ENCODE assay signal across 19 cellular contexts in the genomic region with DNA sequence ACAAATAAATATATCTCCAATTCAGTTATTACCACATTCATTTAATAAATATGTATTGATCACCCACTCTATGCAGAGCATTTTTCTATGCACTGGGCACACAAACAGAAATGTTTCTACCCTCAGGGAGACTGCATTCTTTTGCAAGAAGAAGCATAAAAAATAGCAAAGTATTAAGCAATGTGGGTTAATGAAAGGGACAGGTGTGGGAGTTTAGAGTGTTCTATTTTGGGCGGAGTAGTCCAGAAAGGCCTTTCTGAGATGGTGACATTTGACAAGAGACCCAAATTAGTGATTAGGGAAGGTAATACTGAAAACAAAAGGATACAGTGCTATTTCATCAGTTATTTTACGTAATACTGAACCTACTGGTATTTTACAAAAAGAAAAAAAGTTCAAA.
DNase-seq lines count a peak whose midpoint lies in the region; ATAC-seq and TF ChIP-seq lines count a peak whose summit lies in the region.
"Had no signal": no experiment of that assay in that cellular context is flagged by ENCODE, and none has a peak within 500 bp of the region (broad histone marks: within the 10 kb centered on the region; RNA-seq: fewer than 3 reads in every experiment).

No MANE protein-coding gene starts in this region.

- H3K9ac ChIP-seq in Karpas-422 (ENCODE audit: low read length), result no peak overlapping the region
- no peak overlapping the region for H3K9ac ChIP-seq in neural progenitor cell
- H3K9ac ChIP-seq in skeletal muscle tissue (ENCODE audit: low read depth in 1 of 3, low read length in 3 of 3), result no peak overlapping the region
- H3K9ac ChIP-seq: BLaER1 treated with 17β-estradiol and CSF1 and Interleukin-3, amounts not matched to agents 10 nM and 100 nM had no signal

- H3K4me3 ChIP-seq in Karpas-422 (ENCODE audit: low read length) (no peak overlapping the region), neural progenitor cell (no peak overlapping the region), gastrocnemius medialis (no peak overlapping the region), skeletal muscle tissue (ENCODE audit: low read length in 3 of 3) (peak overlapping the region; percentile 9 to 45 (median 33)), left ventricle myocardium inferior (no peak overlapping the region)
- H3K4me3 ChIP-seq: A549; BLaER1 treated with 17β-estradiol and CSF1 and Interleukin-3, amounts not matched to agents 10 nM and 100 nM had no signal

- ATAC-seq in gastrocnemius medialis, result peak; percentile 79 to 90
- ATAC-seq: A549; CD8-positive, alpha-beta T cell had no signal

- H3K4me1 ChIP-seq in Karpas-422 (ENCODE audit: low read length) (peaks cover 10% of the 10 kb centered on the region), neural progenitor cell (peaks cover 19% of the 10 kb centered on the region), gastrocnemius medialis (peaks cover 31 to 41% of the 10 kb centered on the region in 2 donors), skeletal muscle tissue (ENCODE audit: control insufficient read depth in 3 of 3, insufficient read depth in 3 of 3, low read length in 3 of 3) (peaks cover 5 to 15% (median 5%) of the 10 kb centered on the region in 3 donors), left ventricle myocardium inferior (no peaks in the 10 kb centered on the region)
- H3K4me1 ChIP-seq: A549; BLaER1 treated with 17β-estradiol and CSF1 and Interleukin-3, amounts not matched to agents 10 nM and 100 nM; Caco-2 had no signal

- DNase-seq in Karpas-422, result no peak
- no peak for DNase-seq in neural progenitor cell (ENCODE audit: low spot score)
- DNase-seq in gastrocnemius medialis, result no peak
- no peak for DNase-seq in activated CD4-positive, alpha-beta T cell treated with anti-CD3 and anti-CD28 coated beads, Interleukin-2, amount 10 ng/mL, durations not matched to agents 7 days and 5 days
- no peak for DNase-seq in NCI-H1105 (lab: John Stamatoyannopoulos, UW)
- DNase-seq in left ventricle myocardium inferior, result no peak
- DNase-seq: AML-193; Caco-2; Calu3; CD4-positive, alpha-beta T cell; CD8-positive, alpha-beta T cell; DMS79 treated with DMSO at 0.1 percent for 48 hours; GF-D8 had no signal

- H3K79me2 ChIP-seq in Karpas-422 (ENCODE audit: low read length), result no peaks in the 10 kb centered on the region
- no peaks in the 10 kb centered on the region for H3K79me2 ChIP-seq in neural progenitor cell (ENCODE audit: low read depth)

- peaks cover 28% of the 10 kb centered on the region for H3K9me3 Mint-ChIP-seq in neural progenitor cell
- H3K9me3 Mint-ChIP-seq in activated CD4-positive, alpha-beta T cell treated with anti-CD3 and anti-CD28 coated beads, Interleukin-2, amount 10 ng/mL, durations not matched to agents 7 days and 5 days, result peaks cover 2% of the 10 kb centered on the region

- peaks cover 12% of the 10 kb centered on the region for H3K36me3 Mint-ChIP-seq in neural progenitor cell
- no peaks in the 10 kb centered on the region for H3K36me3 Mint-ChIP-seq in activated CD4-positive, alpha-beta T cell treated with anti-CD3 and anti-CD28 coated beads, Interleukin-2, amount 10 ng/mL, durations not matched to agents 7 days and 5 days (ENCODE audit: low read depth)
- H3K36me3 Mint-ChIP-seq: CD8-positive, alpha-beta T cell had no signal

- H3K4me1 Mint-ChIP-seq in neural progenitor cell, result peaks cover 24% of the 10 kb centered on the region
- H3K4me1 Mint-ChIP-seq in activated CD4-positive, alpha-beta T cell treated with anti-CD3 and anti-CD28 coated beads, Interleukin-2, amount 10 ng/mL, durations not matched to agents 7 days and 5 days, result no peaks in the 10 kb centered on the region
- H3K4me1 Mint-ChIP-seq: B cell had no signal

- H3K9me3 ChIP-seq in Karpas-422 (ENCODE audit: low read length) (0 out of 2 replicates have a peak, but pooled peaks cover 11% of the 10 kb centered on the region), neural progenitor cell (ENCODE audit: low read depth) (peaks cover 4% of the 10 kb centered on the region), gastrocnemius medialis (peaks cover 0 to 7% (median 0%) of the 10 kb centered on the region in 3 donors), skeletal muscle tissue (ENCODE audit: control insufficient read depth in 3 of 3, low read length in 3 of 3) (peaks cover 0 to 10% (median 9%) of the 10 kb centered on the region in 3 donors), left ventricle myocardium inferior (replicated peaks) (peaks cover 25% of the 10 kb centered on the region)
- H3K9me3 ChIP-seq: A549, Caco-2 had no signal

- H4K20me1 ChIP-seq in Karpas-422 (ENCODE audit: insufficient read depth, low read depth, low read length) (no peaks in the 10 kb centered on the region), neural progenitor cell (ENCODE audit: low read depth) (no peaks in the 10 kb centered on the region)
- H4K20me1 ChIP-seq: BLaER1 treated with 17β-estradiol and CSF1 and Interleukin-3, amounts not matched to agents 10 nM and 100 nM had no signal

- no peak for TF ChIP-seq POLR2A in gastrocnemius medialis (IDR thresholded peaks at IDR 0.05)

- TF ChIP-seq CTCF in neural progenitor cell (IDR thresholded peaks at IDR 0.05), result no peak
- no peak for TF ChIP-seq CTCF in gastrocnemius medialis (IDR thresholded peaks at IDR 0.05 in 4 of 5, conservative IDR thresholded peaks at IDR 0.05 in 1 of 5)
- no peak for TF ChIP-seq CTCF in left ventricle myocardium inferior (IDR thresholded peaks at IDR 0.05; ENCODE audit: borderline replicate concordance)

- peaks cover 2% of the 10 kb centered on the region for H3K27me3 Mint-ChIP-seq in neural progenitor cell (ENCODE audit: insufficient read depth, low read depth)
- no peaks in the 10 kb centered on the region for H3K27me3 Mint-ChIP-seq in activated CD4-positive, alpha-beta T cell treated with anti-CD3 and anti-CD28 coated beads, Interleukin-2, amount 10 ng/mL, durations not matched to agents 7 days and 5 days
- H3K27me3 Mint-ChIP-seq: B cell; CD4-positive, alpha-beta T cell had no signal

- CTCF ChIA-PET in activated CD4-positive, alpha-beta T cell treated with anti-CD3 and anti-CD28 coated beads, Interleukin-2, amount 10 ng/mL, durations not matched to agents 7 days and 5 days (lab: Charles Lee), result no interaction called here

- H3K4me3 Mint-ChIP-seq in neural progenitor cell, result no peak overlapping the region
- no peak overlapping the region for H3K4me3 Mint-ChIP-seq in activated CD4-positive, alpha-beta T cell treated with anti-CD3 and anti-CD28 coated beads, Interleukin-2, amount 10 ng/mL, durations not matched to agents 7 days and 5 days
- H3K4me3 Mint-ChIP-seq: B cell; CD4-positive, alpha-beta T cell; CD8-positive, alpha-beta T cell had no signal

- peak overlapping the region; percentile 42 for H3K27ac Mint-ChIP-seq in neural progenitor cell
- no peak overlapping the region for H3K27ac Mint-ChIP-seq in activated CD4-positive, alpha-beta T cell treated with anti-CD3 and anti-CD28 coated beads, Interleukin-2, amount 10 ng/mL, durations not matched to agents 7 days and 5 days
- H3K27ac Mint-ChIP-seq: B cell; CD4-positive, alpha-beta T cell; CD8-positive, alpha-beta T cell had no signal

- intact Hi-C loops in gastrocnemius medialis (cut with DNase I; ENCODE audit: low total_unique reads) (no loop called here), left ventricle myocardium inferior (cut with micrococcal nuclease) (no loop called here)

- in situ Hi-C loops in gastrocnemius medialis (cut with MboI; ENCODE audit: low sequenced_read_pairs in 4 of 4), result loop anchor here in 2 of 4 donors (25.0 kb wide), 1 partner anchor 767 kb away; no protein-coding TSS in a partner anchor

- H3K27me3 ChIP-seq in Karpas-422 (ENCODE audit: low read length) (no peaks in the 10 kb centered on the region), neural progenitor cell (no peaks in the 10 kb centered on the region), gastrocnemius medialis (no peaks in the 10 kb centered on the region), skeletal muscle tissue (ENCODE audit: control insufficient read depth in 3 of 3, insufficient read depth in 3 of 3, low read length in 3 of 3) (no peaks in the 10 kb centered on the region), left ventricle myocardium inferior (ENCODE audit: low read depth) (no peaks in the 10 kb centered on the region)
- H3K27me3 ChIP-seq: BLaER1 treated with 17β-estradiol and CSF1 and Interleukin-3, amounts not matched to agents 10 nM and 100 nM had no signal

- H3K27ac ChIP-seq in Karpas-422 (ENCODE audit: low read length), result peak overlapping the region; percentile 77
- no peak overlapping the region for H3K27ac ChIP-seq in neural progenitor cell
- peak overlapping the region; percentile 23 to 69 (median 50) for H3K27ac ChIP-seq in gastrocnemius medialis
- H3K27ac ChIP-seq in skeletal muscle tissue (ENCODE audit: low read depth, low read length), result peak overlapping the region; percentile 28
- no peak overlapping the region for H3K27ac ChIP-seq in left ventricle myocardium inferior (replicated peaks)
- H3K27ac ChIP-seq: 22Rv1; A549; BLaER1 treated with 17β-estradiol and CSF1 and Interleukin-3, amounts not matched to agents 10 nM and 100 nM; C4-2B had no signal

- H3K4me2 ChIP-seq in Karpas-422 (ENCODE audit: low read depth, low read length, poor library complexity, severe bottlenecking) (no peak overlapping the region), neural progenitor cell (no peak overlapping the region)
- H3K4me2 ChIP-seq: A549; BLaER1 treated with 17β-estradiol and CSF1 and Interleukin-3, amounts not matched to agents 10 nM and 100 nM had no signal

- H3K9me2 ChIP-seq in Karpas-422 (replicated peaks; ENCODE audit: insufficient read depth, low read length), result no peaks in the 10 kb centered on the region

- H2AFZ ChIP-seq in Karpas-422 (ENCODE audit: low read length) (no peak overlapping the region), neural progenitor cell (replicated peaks) (no peak overlapping the region)

- H3F3A ChIP-seq in neural progenitor cell (ENCODE audit: low read depth), result no peaks in the 10 kb centered on the region

- POLR2A ChIA-PET in activated CD4-positive, alpha-beta T cell treated with anti-CD3 and anti-CD28 coated beads, Interleukin-2, amount 10 ng/mL, durations not matched to agents 7 days and 5 days (lab: Charles Lee), result no interaction called here

- H3K36me3 ChIP-seq in Karpas-422 (ENCODE audit: insufficient read depth, low read length) (no peaks in the 10 kb centered on the region), neural progenitor cell (no peaks in the 10 kb centered on the region), gastrocnemius medialis (no peaks in the 10 kb centered on the region), skeletal muscle tissue (ENCODE audit: control insufficient read depth in 3 of 3, insufficient read depth in 3 of 3, low read length in 3 of 3) (peaks cover 0 to 3% (median 0%) of the 10 kb centered on the region in 3 donors), left ventricle myocardium inferior (no peaks in the 10 kb centered on the region)
- H3K36me3 ChIP-seq: BLaER1 treated with 17β-estradiol and CSF1 and Interleukin-3, amounts not matched to agents 10 nM and 100 nM had no signal

Comparison
In these comparisons a context has a peak if more than half of its experiments do, and no peak if none do; other contexts are left out.
1. H3K27ac ChIP-seq: peak in Karpas-422 (single experiment), gastrocnemius medialis (4 of 4) and skeletal muscle tissue (single experiment); none in neural progenitor cell (single experiment) and left ventricle myocardium inferior (single experiment).
2. H3K4me3 ChIP-seq: peak in skeletal muscle tissue (3 of 3); none in Karpas-422 (single experiment), neural progenitor cell (single experiment), gastrocnemius medialis (0 of 4) and left ventricle myocardium inferior (single experiment).